15 cellular contexts compared by ENCODE assay signal in genomic region chr3:116939550-116939949, GRCh38.
"Had no signal": no experiment of that assay in that cellular context is flagged by ENCODE, and none has a peak within 500 bp of the region (broad histone marks: within the 10 kb centered on the region; RNA-seq: fewer than 3 reads in every experiment).

No MANE protein-coding gene starts in this region.

- H3K27ac ChIP-seq: Peyer's patch had no signal

- ATAC-seq: activated CD4-positive, CD25-positive, alpha-beta regulatory T cell treated with anti-CD3 and anti-CD28 coated beads, Interleukin-2, amount 50 U/mL, for 24 hours; activated CD8-positive, alpha-beta T cell treated with anti-CD3 and anti-CD28 coated beads, Interleukin-2, amount 10 ng/mL, durations not matched to agents 7 days and 5 days had no signal

- H3K4me1 ChIP-seq: Peyer's patch had no signal

- DNase-seq: activated CD4-positive, alpha-beta T cell treated with anti-CD3 and anti-CD28 coated beads for 48 hours; activated CD4-positive, alpha-beta T cell treated with anti-CD3 and anti-CD28 coated beads, Interleukin-2, amount 50 U/mL, for 4 hours; activated CD8-positive, alpha-beta T cell treated with anti-CD3 and anti-CD28 coated beads, Interleukin-2, amount 10 ng/mL, durations not matched to agents 7 days and 5 days; activated effector memory CD4-positive, alpha-beta T cell treated with Interleukin-2 at 50 U/mL for 16 hours; activated naive CD4-positive, alpha-beta T cell; activated T-cell treated with anti-CD3 and anti-CD28 coated beads, Interleukin-2, amount 50 U/mL, for 24 hours; NCI-H1105 treated with DMSO at 0.1 percent for 48 hours; NCI-H1436 treated with DMSO at 0.1 percent for 48 hours; NCI-H187; NCI-H510A treated with DMSO at 0.1 percent for 48 hours; NK-92 treated with Interleukin-12 subunit alpha and Interleukin-12 subunit beta, amount 100 ng/mL, for 24 hours; OCI-M1; Peyer's patch; SHP77 treated with DMSO at 0.1 percent for 48 hours had no signal

- H3K4me3 ChIP-seq: Peyer's patch had no signal

- H3K27me3 ChIP-seq: Peyer's patch had no signal

- H3K36me3 ChIP-seq: Peyer's patch had no signal
